In genomic region chr16:77402118-77402517, GRCh38 we compare ENCODE assay signal across 23 cellular contexts. TPM values are rescaled to one million over a fixed set of nuclear protein-coding genes. Genes with fewer than 3 reads are reported as not detected.
"Had no signal": no experiment of that assay in that cellular context is flagged by ENCODE, and none has a peak within 500 bp of the region (broad histone marks: within the 10 kb centered on the region; RNA-seq: fewer than 3 reads in every experiment).

No MANE protein-coding gene starts in this region.

- H3K9me3 ChIP-seq: gastrocnemius medialis, ovary, prostate gland, sigmoid colon, upper lobe of left lung, vagina had no signal

- H3K36me3 ChIP-seq: gastrocnemius medialis, left ventricle myocardium inferior, ovary, prostate gland, sigmoid colon, upper lobe of left lung, vagina had no signal

- H3K27ac ChIP-seq: gastrocnemius medialis, left ventricle myocardium inferior, ovary, prostate gland, upper lobe of left lung, vagina had no signal

- H3K27me3 ChIP-seq: gastrocnemius medialis, ovary, sigmoid colon, upper lobe of left lung, vagina had no signal

- H3K4me1 ChIP-seq: gastrocnemius medialis, left ventricle myocardium inferior, prostate gland, sigmoid colon, upper lobe of left lung, vagina had no signal

- DNase-seq: activated B cell treated with CpG ODN at 0.5 μM for 24 hours; activated CD4-positive, alpha-beta T cell treated with anti-CD3 and anti-CD28 coated beads, Interleukin-2, amount 50 U/mL, for 1 hour; activated CD8-positive, alpha-beta T cell treated with anti-CD3 and anti-CD28 coated beads for 36 hours; activated gamma-delta T cell treated with Interleukin-2 at 50 U/mL for 16 hours; activated naive CD4-positive, alpha-beta T cell treated with anti-CD3 and anti-CD28 coated beads, Interleukin-2, amount 50 U/mL, for 16 hours; activated T-cell treated with anti-CD3 and anti-CD28 coated beads, Interleukin-2, amount 50 U/mL, for 4 hours; amygdala; effector CD8-positive, alpha-beta T cell; gastrocnemius medialis; glutamatergic neuron; left ventricle myocardium inferior; ovary; sigmoid colon; small intestine; stimulated activated CD4-positive, alpha-beta T cell treated with anti-CD3 and anti-CD28 coated beads, Interleukin-4, amount 100 ng/mL, for 24 hours; T-helper 1 cell; upper lobe of left lung had no signal

- ATAC-seq: activated CD8-positive, alpha-beta T cell treated with anti-CD3 and anti-CD28 coated beads for 36 hours; activated T-cell treated with anti-CD3 and anti-CD28 coated beads, Interleukin-2, amount 50 U/mL, for 4 hours; activated T-helper 17 cell treated with anti-CD3 and anti-CD28 coated beads, Interleukin-2, amount 50 U/mL, for 72 hours; gastrocnemius medialis; stimulated activated effector memory CD8-positive, alpha-beta T cell treated with anti-CD3 and anti-CD28 coated beads, Interleukin-12 subunit alpha, Interleukin-12 subunit beta, amount 100 ng/mL, for 72 hours had no signal

- H3K4me3 ChIP-seq: gastrocnemius medialis, left ventricle myocardium inferior, lung, ovary, prostate gland, sigmoid colon, upper lobe of left lung, vagina had no signal

RNA-seq across cellular contexts. Expression of gene ADAMTS18, which starts 32.7 kb away (rescaled TPM):
- total RNA-seq: activated B cell treated with CpG ODN at 0.5 μM for 24 hours; activated CD8-positive, alpha-beta T cell treated with anti-CD3 and anti-CD28 coated beads for 36 hours; activated T-cell treated with anti-CD3 and anti-CD28 coated beads, Interleukin-2, amount 50 U/mL, for 4 hours; activated T-helper 17 cell treated with anti-CD3 and anti-CD28 coated beads, Interleukin-2, amount 50 U/mL, for 72 hours; left ventricle myocardium inferior; mucosa of gallbladder had no signal
